In genomic region chr13:28392896-28393295, GRCh38 we compare ENCODE assay signal across 18 cellular contexts.
DNase-seq lines count a peak whose midpoint lies in the region; ATAC-seq, FAIRE-seq and TF ChIP-seq lines count a peak whose summit lies in the region.
"Had no signal": no experiment of that assay in that cellular context is flagged by ENCODE, and none has a peak within 500 bp of the region (broad histone marks: within the 10 kb centered on the region; RNA-seq: fewer than 3 reads in every experiment).

No MANE protein-coding gene starts in this region.

- H3K4me1 ChIP-seq in skeletal muscle tissue (ENCODE audit: control insufficient read depth in 3 of 3, insufficient read depth in 3 of 3, low read length in 3 of 3) = peaks cover 3 to 8% (median 3%) of the 10 kb centered on the region in 3 donors
- H3K4me1 ChIP-seq: Peyer's patch had no signal

- H3K27ac ChIP-seq in VCaP = peak overlapping the region; percentile 74
- peak overlapping the region; percentile 36 for H3K27ac ChIP-seq in skeletal muscle tissue (ENCODE audit: low read depth, low read length)
- H3K27ac ChIP-seq: Peyer's patch had no signal

- TF ChIP-seq POLR2A in GM12892 (IDR thresholded peaks at IDR 0.05; ENCODE audit: low read depth, low read length) = no peak

- no peak for ATAC-seq in HG02759 (IDR thresholded peaks at IDR 0.05; ENCODE audit: unreplicated experiment)
- ATAC-seq: CD8-positive, alpha-beta T cell; SK-N-SH treated with all-trans-retinoic acid at 6 μM for 48 hours had no signal

- FAIRE-seq in GM12892 (lab: Jason Lieb, UNC) = peak; percentile 33
- FAIRE-seq: D721Med had no signal

- no peaks in the 10 kb centered on the region for H3K36me3 ChIP-seq in skeletal muscle tissue (ENCODE audit: control insufficient read depth in 3 of 3, insufficient read depth in 3 of 3, low read length in 3 of 3)
- H3K36me3 ChIP-seq: Peyer's patch had no signal

- no peak for TF ChIP-seq CTCF in VCaP (conservative IDR thresholded peaks at IDR 0.05)
- no peak for TF ChIP-seq CTCF in fibroblast of villous mesenchyme (IDR thresholded peaks at IDR 0.05; ENCODE audit: insufficient read depth, low read depth, low read length)
- no peak for TF ChIP-seq CTCF in GM10248 (IDR thresholded peaks at IDR 0.05; ENCODE audit: control extremely low read depth, extremely low read depth, low read depth, missing control alignments)

- no peaks in the 10 kb centered on the region for H3K9me3 ChIP-seq in skeletal muscle tissue (ENCODE audit: control insufficient read depth in 3 of 3, low read length in 3 of 3)
- H3K9me3 ChIP-seq: Peyer's patch had no signal

- DNase-seq in GM12892 (ENCODE audit: insufficient read length) (no peak), fibroblast of villous mesenchyme (ENCODE audit: low read depth) (peak; percentile 65), T-helper 1 cell (no peak), GM10248 (ENCODE audit: extremely low spot score) (no peak), DMS53 treated with DMSO at 0.1 percent for 48 hours (lab: John Stamatoyannopoulos, UW; ENCODE audit: unreplicated experiment) (no peak)
- DNase-seq: CD8-positive, alpha-beta T cell; DND-41; HCEC 1CT; NCI-H1436 treated with DMSO at 0.1 percent for 48 hours; NCI-H2107; NCI-H446 treated with DMSO at 0.1 percent for 48 hours; Peyer's patch; SHP77 had no signal

- CTCF ChIA-PET in GM10248 (lab: Yijun Ruan, JAX) = no interaction called here

- POLR2A ChIA-PET in GM10248 (lab: Yijun Ruan, JAX) = no interaction called here

- no peak overlapping the region for H3K4me3 ChIP-seq in fibroblast of villous mesenchyme (ENCODE audit: low read depth, low read length)
- no peak overlapping the region for H3K4me3 ChIP-seq in skeletal muscle tissue (ENCODE audit: low read length in 3 of 3)
- H3K4me3 ChIP-seq: Peyer's patch had no signal

- no peak overlapping the region for H3K9ac ChIP-seq in skeletal muscle tissue (ENCODE audit: low read depth in 1 of 3, low read length in 3 of 3)

- H3K27me3 ChIP-seq in skeletal muscle tissue (ENCODE audit: control insufficient read depth in 3 of 3, insufficient read depth in 3 of 3, low read length in 3 of 3) = peaks cover 0 to 3% (median 0%) of the 10 kb centered on the region in 3 donors
- H3K27me3 ChIP-seq: Peyer's patch had no signal
